Comparison of ENCODE assay signal across 28 cellular contexts in genomic region chr21:39392296-39392695, GRCh38. TPM values are rescaled to one million over a fixed set of nuclear protein-coding genes. Genes with fewer than 3 reads are reported as not detected.
"Had no signal": no experiment of that assay in that cellular context is flagged by ENCODE, and none has a peak within 500 bp of the region (broad histone marks: within the 10 kb centered on the region; RNA-seq: fewer than 3 reads in every experiment).

No MANE protein-coding gene starts in this region.

- DNase-seq: heart right ventricle; islet precursor cell; left lung; lower lobe of right lung; mammary epithelial cell; mesendoderm; naive B cell; natural killer cell; nucleus accumbens; psoas muscle; right lobe of liver; stimulated activated CD4-positive, alpha-beta T cell treated with anti-CD3 and anti-CD28 coated beads, Interleukin-1b, Interleukin-23, amount 100 ng/mL, for 48 hours; stimulated activated CD4-positive, alpha-beta T cell treated with anti-CD3 and anti-CD28 coated beads, Interleukin-2, amount 100 ng/mL, for 48 hours; stimulated activated CD4-positive, alpha-beta T cell treated with anti-CD3 and anti-CD28 coated beads, Interleukin-4, amount 100 ng/mL, for 4 hours; stimulated activated CD8-positive, alpha-beta memory T cell treated with anti-CD3 and anti-CD28 coated beads, Interleukin-4, amount 100 ng/mL, for 48 hours; stimulated activated naive CD4-positive, alpha-beta T cell treated with Interleukin-2 at 50 U/mL for 16 hours; stimulated activated naive CD8-positive, alpha-beta T cell treated with anti-CD3 and anti-CD28 coated beads, Interleukin-15, amount 100 ng/mL, for 72 hours; testis; thyroid gland; transverse colon; upper lobe of left lung had no signal

- H3K9me3 Mint-ChIP-seq: mesothelial cell of epicardium; naive B cell; natural killer cell; stimulated activated memory B cell treated with anti-CD40 and anti-IgM and Interleukin-4, amounts not matched to agents 10 μg/mL and 1 μg/mL and 100 μg/mL, for 72 hours; stimulated activated naive CD8-positive, alpha-beta T cell treated with anti-CD3 and anti-CD28 coated beads, Interleukin-15, amount 100 ng/mL, for 72 hours had no signal

- H3K9ac ChIP-seq: parathyroid adenoma had no signal

- ATAC-seq: heart right ventricle; left lung; lower lobe of right lung; natural killer cell; psoas muscle; right lobe of liver; stimulated activated memory B cell treated with anti-CD40 and anti-IgM and Interleukin-4, amounts not matched to agents 10 μg/mL and 1 μg/mL and 100 μg/mL, for 72 hours; stimulated activated naive CD8-positive, alpha-beta T cell treated with anti-CD3 and anti-CD28 coated beads, Interleukin-15, amount 100 ng/mL, for 72 hours had no signal

- H3K27ac Mint-ChIP-seq: mesothelial cell of epicardium; natural killer cell; stimulated activated memory B cell treated with anti-CD40 and anti-IgM and Interleukin-4, amounts not matched to agents 10 μg/mL and 1 μg/mL and 100 μg/mL, for 72 hours had no signal

- H3K4me1 ChIP-seq: parathyroid adenoma, testis had no signal

- H3K36me3 Mint-ChIP-seq: natural killer cell had no signal

- H3K9me3 ChIP-seq: heart right ventricle, left lung, lower lobe of right lung, psoas muscle, right lobe of liver, testis, thyroid gland, transverse colon, upper lobe of left lung, vagina had no signal

- H3K4me3 Mint-ChIP-seq: mesothelial cell of epicardium; naive B cell; natural killer cell; stimulated activated memory B cell treated with anti-CD40 and anti-IgM and Interleukin-4, amounts not matched to agents 10 μg/mL and 1 μg/mL and 100 μg/mL, for 72 hours; stimulated activated naive CD8-positive, alpha-beta T cell treated with anti-CD3 and anti-CD28 coated beads, Interleukin-15, amount 100 ng/mL, for 72 hours had no signal

- H2AFZ ChIP-seq: hepatocyte, parathyroid adenoma had no signal

- H3K4me3 ChIP-seq: heart right ventricle, hepatocyte, left lung, lower lobe of right lung, psoas muscle, right lobe of liver, smooth muscle cell, testis, thyroid gland, transverse colon, upper lobe of left lung, vagina had no signal

- H3K27ac ChIP-seq: heart right ventricle, hepatocyte, left lung, lower lobe of right lung, parathyroid adenoma, psoas muscle, right lobe of liver, testis, thyroid gland, transverse colon, upper lobe of left lung, vagina had no signal

- H3K4me2 ChIP-seq: hepatocyte, smooth muscle cell had no signal

- H3K27me3 ChIP-seq: heart right ventricle, hepatocyte, left lung, right lobe of liver, testis, thyroid gland, transverse colon, upper lobe of left lung, vagina had no signal

- H3K27me3 Mint-ChIP-seq: naive B cell; stimulated activated memory B cell treated with anti-CD40 and anti-IgM and Interleukin-4, amounts not matched to agents 10 μg/mL and 1 μg/mL and 100 μg/mL, for 72 hours; stimulated activated naive CD8-positive, alpha-beta T cell treated with anti-CD3 and anti-CD28 coated beads, Interleukin-15, amount 100 ng/mL, for 72 hours had no signal

RNA-seq across cellular contexts. Expression of gene LCA5L, which starts 53.3 kb away (rescaled TPM):
- total RNA-seq: mononuclear cell, vagina had no signal

RNA-seq across cellular contexts. Expression of gene SH3BGR, which starts 59.5 kb away (rescaled TPM):
- total RNA-seq: mononuclear cell had no signal
